In genomic region chr9:37574996-37575395, GRCh38 we compare ENCODE assay signal across 9 cellular contexts. TPM values are rescaled to one million over a fixed set of nuclear protein-coding genes. Genes with fewer than 3 reads are reported as not detected.
A peak's percentile ranks its signal among the peaks of the same experiment; 100 is the strongest.
DNase-seq lines count a peak whose midpoint lies in the region; ATAC-seq and TF ChIP-seq lines count a peak whose summit lies in the region.
"Had no signal": no experiment of that assay in that cellular context is flagged by ENCODE, and none has a peak within 500 bp of the region (broad histone marks: within the 10 kb centered on the region; RNA-seq: fewer than 3 reads in every experiment).

No MANE protein-coding gene starts in this region.

- no peaks in the 10 kb centered on the region for H3K36me3 Mint-ChIP-seq in naive B cell
- peaks cover 0 to 4% of the 10 kb centered on the region in 2 donors for H3K36me3 Mint-ChIP-seq in CD14-positive monocyte

- WGBS in HUES64 = 63% methylated on average over 4 of the region's 4 CpGs
- 74% methylated on average over 4 of the region's 4 CpGs for WGBS in mammary epithelial cell (ENCODE audit: low coverage, missing lambda C conversion rate)

- H3K36me3 ChIP-seq in HUES64 (ENCODE audit: insufficient read depth, low read length) (peaks cover 4% of the 10 kb centered on the region; the same call in 1 of the 2 replicates), mammary epithelial cell (ENCODE audit: insufficient read depth, low read length) (no peaks in the 10 kb centered on the region)

- dilution Hi-C loops in mammary epithelial cell (cut with HindIII; ENCODE audit: low sequenced_read_pairs) = loop anchor here (5.0 kb wide), 2 partner anchors 88 to 102 kb away; partner anchors contain the start of gene POLR1E

- H3K4me2 ChIP-seq in mammary epithelial cell (ENCODE audit: insufficient read depth, low read depth, low read length) = peak overlapping the region; percentile 98

- H3K4me1 Mint-ChIP-seq in naive B cell (peaks cover 40 to 57% (median 40%) of the 10 kb centered on the region in 3 donors), CD14-positive monocyte (peaks cover 28% of the 10 kb centered on the region)

- no TSS peak for BruUV-seq in mammary epithelial cell (replicated peaks; lab: Mats Ljungman, UMichigan)

- no peaks in the 10 kb centered on the region for H4K20me1 ChIP-seq in mammary epithelial cell (ENCODE audit: insufficient read depth, low read length)

- H3K4me1 ChIP-seq in HUES64 (ENCODE audit: insufficient read depth, low read length) (peaks cover 33% of the 10 kb centered on the region), mammary epithelial cell (ENCODE audit: insufficient read depth, low read length) (peaks cover 11% of the 10 kb centered on the region)

- H3K4me3 ChIP-seq in AG04450 (ENCODE audit: low read depth, low read length) = peak overlapping the region; percentile 84
- peak overlapping the region; percentile 88 for H3K4me3 ChIP-seq in HUES64 (ENCODE audit: low read length)
- H3K4me3 ChIP-seq in mammary epithelial cell (replicated peaks in 1 of 3; ENCODE audit: insufficient read depth in 1 of 3, low read depth in 2 of 3, low read length in 3 of 3) = no peak overlapping the region

- DNase-seq in AG04450 (ENCODE audit: low read depth, low spot score) (no peak), mammary epithelial cell (no peak), naive B cell (no peak), CD14-positive monocyte (ENCODE audit: low spot score) (no peak), occipital lobe (lab: John Stamatoyannopoulos, UW) (no peak), amniotic stem cell (lab: John Stamatoyannopoulos, UW) (no peak)
- DNase-seq: central memory CD4-positive, alpha-beta T cell had no signal

- H3K9ac ChIP-seq in HUES64 (ENCODE audit: low read depth, low read length) (no peak overlapping the region), mammary epithelial cell (ENCODE audit: insufficient read depth, low read length) (no peak overlapping the region)

- peaks cover 24% of the 10 kb centered on the region for H3K79me2 ChIP-seq in mammary epithelial cell (ENCODE audit: insufficient read depth, low read length)

- H3K27me3 ChIP-seq in AG04450 (ENCODE audit: control insufficient read depth, insufficient read depth, low read length) (no peaks in the 10 kb centered on the region), HUES64 (ENCODE audit: insufficient read depth, low read length) (no peaks in the 10 kb centered on the region), mammary epithelial cell (ENCODE audit: insufficient read depth, low read length) (no peaks in the 10 kb centered on the region)

- no peaks in the 10 kb centered on the region for H3K27me3 Mint-ChIP-seq in naive B cell
- peaks cover 5 to 14% (median 5%) of the 10 kb centered on the region in 3 donors for H3K27me3 Mint-ChIP-seq in CD14-positive monocyte (ENCODE audit: low read depth in 3 of 3)

- TF ChIP-seq CTCF in AG04450 (IDR thresholded peaks at IDR 0.05; ENCODE audit: low read depth, low read length) = no peak
- TF ChIP-seq CTCF in mammary epithelial cell (conservative IDR thresholded peaks at IDR 0.05 in 1 of 2, IDR thresholded peaks at IDR 0.05 in 1 of 2; ENCODE audit: extremely low read depth in 1 of 2, insufficient read depth in 1 of 2, low read depth in 1 of 2, low read length in 2 of 2) = no peak
- no peak for TF ChIP-seq CTCF in CD14-positive monocyte (IDR thresholded peaks at IDR 0.05)

- H3K4me3 Mint-ChIP-seq in naive B cell = peak overlapping the region; percentile 9 to 96 (median 92)
- H3K4me3 Mint-ChIP-seq in CD14-positive monocyte = peak overlapping the region in 1 of 2 donors; percentile 92

- H3K9me3 ChIP-seq in AG04450 (ENCODE audit: control insufficient read depth, insufficient read depth, low read length) = no peaks in the 10 kb centered on the region
- no peaks in the 10 kb centered on the region for H3K9me3 ChIP-seq in HUES64 (ENCODE audit: insufficient read depth, low read depth, low read length)
- no peaks in the 10 kb centered on the region for H3K9me3 ChIP-seq in mammary epithelial cell (replicated peaks; ENCODE audit: insufficient read depth, low read length)

- in situ Hi-C loops in mammary epithelial cell (cut with MboI; ENCODE audit: low sequenced_read_pairs in 2 of 2) = loop anchor here (25.0 kb wide), 3 partner anchors 162 to 312 kb away; partner anchors contain the start of gene EXOSC3 (in 1 of the 2)

- peak overlapping the region in 3 of 6 donors; percentile 84 to 94 (median 91) for H3K27ac Mint-ChIP-seq in naive B cell
- H3K27ac Mint-ChIP-seq in CD14-positive monocyte = no peak overlapping the region

- H3K27ac ChIP-seq in AG04450 (ENCODE audit: low read depth, low read length) = no peak overlapping the region
- H3K27ac ChIP-seq in HUES64 (ENCODE audit: low read depth, low read length) = peak overlapping the region; percentile 77; the same call in 1 of the 2 replicates
- H3K27ac ChIP-seq in mammary epithelial cell (ENCODE audit: insufficient read depth, low read depth, low read length) = no peak overlapping the region

- no peak for ATAC-seq in naive B cell (ENCODE audit: low read depth in 2 of 2)
- no peak for ATAC-seq in GM18858 (IDR thresholded peaks at IDR 0.05; ENCODE audit: unreplicated experiment)

- no peak overlapping the region for H2AFZ ChIP-seq in mammary epithelial cell (ENCODE audit: low read depth, low read length)

- POLR2A ChIA-PET in AG04450 (lab: Yijun Ruan, JAX) = interaction anchor here (2.5 kb wide), 1 partner anchor 17 kb away, joined by 21 read pairs; the partner anchor contains the start of gene TOMM5

- CTCF ChIA-PET in AG04450 (lab: Charles Lee) (interaction anchor here (1.6 to 3.3 kb wide), 2 partner anchors 19 to 20 kb away, joined by 6 to 10 read pairs; no protein-coding TSS in a partner anchor), mammary epithelial cell (lab: Charles Lee; ENCODE audit: low non-redundant PET) (no interaction called here)

- H3K9me3 Mint-ChIP-seq in naive B cell = no peaks in the 10 kb centered on the region
- H3K9me3 Mint-ChIP-seq in CD14-positive monocyte = no peaks in the 10 kb centered on the region

- intact Hi-C loops in mammary epithelial cell (cut with micrococcal nuclease) (no loop called here), CD14-positive monocyte (cut with micrococcal nuclease) (no loop called here)

RNA-seq across cellular contexts. Expression of gene FBXO10, which starts 1.2 kb away (rescaled TPM):
- polyA plus RNA-seq in AG04450 (2011; rRNA removed) = 9.7 and 10.7 TPM in 2 replicates
- polyA minus RNA-seq in AG04450 (2011; rRNA and poly(A)+ RNA removed) = 19.2 and 25.1 TPM in 2 replicates
- 12.5 TPM for polyA plus RNA-seq in HUES64 (2013, experiment 1 of 2)
- polyA plus RNA-seq in HUES64 (2013, experiment 2 of 2) = 12.8 TPM
- 10 to 100 TPM in 1 of 2 donors, 1 to 10 TPM in 1; 3.7 to 11.8 TPM for total RNA-seq in mammary epithelial cell
- polyA plus RNA-seq in mammary epithelial cell = 3.9 TPM
- 12.2 TPM for polyA minus RNA-seq in mammary epithelial cell
- 1 to 10 TPM; 2.7 to 7.8 (median 7.5) TPM for polyA plus RNA-seq in naive B cell (ENCODE audit: low read depth in 6 of 6)
- polyA plus RNA-seq in CD14-positive monocyte = under 1 TPM in 1 of 2 donors, not detected in 1; 0.08 TPM
- total RNA-seq in occipital lobe = 9.2 TPM

RNA-seq across cellular contexts. Expression of gene TOMM5, which starts 17.4 kb away (rescaled TPM):
- 185 and 207 TPM in 2 replicates for polyA plus RNA-seq in AG04450 (2011; rRNA removed)
- 36.2 and 41.8 TPM in 2 replicates for polyA minus RNA-seq in AG04450 (2011; rRNA and poly(A)+ RNA removed)
- 199 TPM for polyA plus RNA-seq in HUES64 (2013, experiment 1 of 2)
- 194 TPM for polyA plus RNA-seq in HUES64 (2013, experiment 2 of 2)
- total RNA-seq in mammary epithelial cell = 100 to 1,000 TPM in 1 of 2 donors, 10 to 100 TPM in 1; 69.7 to 135 TPM
- polyA plus RNA-seq in mammary epithelial cell = 170 TPM
- polyA minus RNA-seq in mammary epithelial cell = 36.0 TPM
- polyA plus RNA-seq in naive B cell (ENCODE audit: low read depth in 6 of 6) = 100 to 1,000 TPM; 127 to 214 (median 179) TPM
- 100 to 1,000 TPM; 112 to 117 TPM for polyA plus RNA-seq in CD14-positive monocyte
- 59.1 TPM for total RNA-seq in occipital lobe

Comparison
In these comparisons a context has a peak if more than half of its experiments do, and no peak if none do; other contexts are left out.
1. H3K4me3 ChIP-seq: peak in AG04450 (single experiment) and HUES64 (single experiment); none in mammary epithelial cell (0 of 3).